Comparison of ENCODE assay signal across 21 cellular contexts in the genomic region with DNA sequence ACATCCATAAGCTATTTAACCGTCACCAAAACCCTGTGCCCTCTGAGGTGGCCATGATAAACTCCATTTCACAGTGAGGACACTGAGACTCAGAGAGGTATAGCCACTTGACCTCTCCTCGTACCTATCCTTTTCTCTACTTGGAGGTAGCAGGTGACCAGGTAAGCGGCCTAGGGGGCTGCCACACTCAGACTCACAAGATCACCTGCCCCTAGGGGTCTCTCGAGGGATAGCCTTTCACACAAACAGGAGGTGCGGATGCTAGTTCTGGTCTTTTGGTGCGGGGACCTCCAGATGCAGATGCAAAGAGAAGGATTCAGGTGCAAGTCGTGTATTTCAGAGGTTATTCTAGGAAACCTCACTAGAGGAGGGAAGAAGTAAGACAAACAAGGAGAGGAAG. TPM values are rescaled to one million over a fixed set of nuclear protein-coding genes. Genes with fewer than 3 reads are reported as not detected.
"Had no signal": no experiment of that assay in that cellular context is flagged by ENCODE, and none has a peak within 500 bp of the region (broad histone marks: within the 10 kb centered on the region; RNA-seq: fewer than 3 reads in every experiment).

No MANE protein-coding gene starts in this region.

- H3K4me3 ChIP-seq: body of pancreas, sigmoid colon, transverse colon had no signal

- DNase-seq: activated effector memory CD4-positive, alpha-beta T cell treated with Interleukin-2 at 50 U/mL for 16 hours; amniotic stem cell; body of pancreas; effector memory CD8-positive, alpha-beta T cell; erythroblast; hypothalamus; sigmoid colon; stimulated activated CD4-positive, alpha-beta T cell treated with anti-CD3 and anti-CD28 coated beads, Interleukin-2, amount 100 ng/mL, for 24 hours; stimulated activated naive CD4-positive, alpha-beta T cell; substantia nigra; transverse colon had no signal

- ATAC-seq: activated CD4-positive, CD25-positive, alpha-beta regulatory T cell treated with anti-CD3 and anti-CD28 coated beads, Interleukin-2, amount 50 U/mL, for 24 hours; body of pancreas; effector memory CD8-positive, alpha-beta T cell had no signal

- H3K27ac Mint-ChIP-seq: activated naive CD4-positive, alpha-beta T cell treated with anti-CD3 and anti-CD28 coated beads, Interleukin-2, amount 50 U/mL, for 24 hours; dendritic cell treated with granulocyte-macrophage colony-stimulating factor and Interleukin-4, amounts not matched to agents 40 ng/mL and 50 ng/mL, for 4 days; effector memory CD8-positive, alpha-beta T cell; nephron; T-helper 1 cell treated with Interleukin-12 subunit alpha and Interleukin-12 subunit beta and Interleukin-4 antibody, amounts not matched to agents 30 μg/mL and 1 μg/mL, for 36 hours had no signal

- H3K9me3 ChIP-seq: body of pancreas, sigmoid colon, transverse colon had no signal

- H3K4me1 ChIP-seq: sigmoid colon, transverse colon had no signal

- H3K9me3 Mint-ChIP-seq: activated naive CD4-positive, alpha-beta T cell treated with anti-CD3 and anti-CD28 coated beads, Interleukin-2, amount 50 U/mL, for 24 hours; central memory CD8-positive, alpha-beta T cell; dendritic cell treated with granulocyte-macrophage colony-stimulating factor and Interleukin-4, amounts not matched to agents 40 ng/mL and 50 ng/mL, for 4 days; effector memory CD8-positive, alpha-beta T cell; T-helper 1 cell treated with Interleukin-12 subunit alpha and Interleukin-12 subunit beta and Interleukin-4 antibody, amounts not matched to agents 30 μg/mL and 1 μg/mL, for 36 hours had no signal

- H3K27ac ChIP-seq: body of pancreas, sigmoid colon, transverse colon had no signal

- H3K4me1 Mint-ChIP-seq: activated naive CD4-positive, alpha-beta T cell treated with anti-CD3 and anti-CD28 coated beads, Interleukin-2, amount 50 U/mL, for 24 hours; central memory CD8-positive, alpha-beta T cell; nephron had no signal

- H3K4me3 Mint-ChIP-seq: activated naive CD4-positive, alpha-beta T cell treated with anti-CD3 and anti-CD28 coated beads, Interleukin-2, amount 50 U/mL, for 24 hours; central memory CD8-positive, alpha-beta T cell; dendritic cell treated with granulocyte-macrophage colony-stimulating factor and Interleukin-4, amounts not matched to agents 40 ng/mL and 50 ng/mL, for 4 days; effector memory CD8-positive, alpha-beta T cell; nephron; T-helper 1 cell treated with Interleukin-12 subunit alpha and Interleukin-12 subunit beta and Interleukin-4 antibody, amounts not matched to agents 30 μg/mL and 1 μg/mL, for 36 hours had no signal

- H3K36me3 ChIP-seq: sigmoid colon, transverse colon had no signal

- H3K27me3 ChIP-seq: body of pancreas, sigmoid colon had no signal

- H3K36me3 Mint-ChIP-seq: activated naive CD4-positive, alpha-beta T cell treated with anti-CD3 and anti-CD28 coated beads, Interleukin-2, amount 50 U/mL, for 24 hours had no signal

RNA-seq across cellular contexts. Expression of gene MS4A18, which starts 14.6 kb away (rescaled TPM):
- total RNA-seq: body of pancreas, glomerular endothelial cell, mucosa of gallbladder, osteoblast, pulmonary artery endothelial cell, sigmoid colon, transverse colon had no signal

RNA-seq across cellular contexts. Expression of gene MS4A15, which starts 17.6 kb away (rescaled TPM):
- total RNA-seq: body of pancreas, glomerular endothelial cell, mucosa of gallbladder, osteoblast, pulmonary artery endothelial cell, sigmoid colon, transverse colon had no signal

RNA-seq across cellular contexts. Expression of gene MS4A8, which starts 39.7 kb away (rescaled TPM):
- total RNA-seq: glomerular endothelial cell, osteoblast, pulmonary artery endothelial cell, sigmoid colon had no signal

RNA-seq across cellular contexts. Expression of gene MS4A10, which starts 46.0 kb away (rescaled TPM):
- total RNA-seq: body of pancreas, glomerular endothelial cell, mucosa of gallbladder, osteoblast, pulmonary artery endothelial cell, sigmoid colon had no signal
- polyA plus RNA-seq: sigmoid colon had no signal
